Comparison of ENCODE assay signal across 10 cellular contexts in the genomic region with DNA sequence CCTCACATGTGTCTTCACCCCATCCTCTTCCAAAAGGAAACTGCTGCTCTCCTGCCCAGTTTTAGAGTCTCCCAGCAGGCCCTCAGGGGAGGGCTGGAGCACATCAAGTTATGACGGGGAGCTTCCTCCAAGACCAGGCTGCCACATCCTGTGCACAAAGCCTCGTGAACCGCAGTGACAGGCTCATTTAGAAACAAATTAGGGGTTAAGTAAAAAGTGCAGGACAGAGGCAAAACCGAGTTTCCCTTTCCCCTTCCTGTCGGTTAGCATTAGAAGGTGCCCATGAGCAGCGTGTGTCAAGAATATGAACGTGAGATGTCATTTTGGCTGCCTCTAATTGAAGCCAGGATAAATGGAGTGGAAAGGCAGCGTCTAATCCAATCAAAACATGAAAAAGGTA.
DNase-seq lines count a peak whose midpoint lies in the region; ATAC-seq and TF ChIP-seq lines count a peak whose summit lies in the region.
"Had no signal": no experiment of that assay in that cellular context is flagged by ENCODE, and none has a peak within 500 bp of the region (broad histone marks: within the 10 kb centered on the region; RNA-seq: fewer than 3 reads in every experiment).

No MANE protein-coding gene starts in this region.

- no peaks in the 10 kb centered on the region for H3K4me1 Mint-ChIP-seq in glutamatergic neuron (ENCODE audit: low read depth, unreplicated experiment)

- H3K27ac ChIP-seq in Peyer's patch = no peak overlapping the region

- no peaks in the 10 kb centered on the region for H3K27me3 Mint-ChIP-seq in glutamatergic neuron (ENCODE audit: unreplicated experiment)

- no peaks in the 10 kb centered on the region for H3K36me3 Mint-ChIP-seq in glutamatergic neuron (ENCODE audit: unreplicated experiment)
- H3K36me3 Mint-ChIP-seq: activated naive CD4-positive, alpha-beta T cell treated with anti-CD3 and anti-CD28 coated beads, Interleukin-2, amount 50 U/mL, for 24 hours had no signal

- no peaks in the 10 kb centered on the region for H3K27me3 ChIP-seq in Peyer's patch

- TF ChIP-seq POLR2A in Peyer's patch (IDR thresholded peaks at IDR 0.05) = no peak

- ATAC-seq in HG03060 (IDR thresholded peaks at IDR 0.05; ENCODE audit: low read depth, unreplicated experiment) = peak; percentile 90

- H3K27ac Mint-ChIP-seq in glutamatergic neuron (ENCODE audit: unreplicated experiment) = no peak overlapping the region
- H3K27ac Mint-ChIP-seq: activated naive CD4-positive, alpha-beta T cell treated with anti-CD3 and anti-CD28 coated beads, Interleukin-2, amount 50 U/mL, for 24 hours had no signal

- no peaks in the 10 kb centered on the region for H3K4me1 ChIP-seq in Peyer's patch

- TF ChIP-seq CTCF in Peyer's patch (IDR thresholded peaks at IDR 0.05) (no peak), glutamatergic neuron (IDR thresholded peaks at IDR 0.05; ENCODE audit: partially characterized antibody, unreplicated experiment) (no peak)

- no peak overlapping the region for H3K4me3 ChIP-seq in Peyer's patch

- DNase-seq in activated CD8-positive, alpha-beta memory T cell treated with anti-CD3 and anti-CD28 coated beads for 48 hours (ENCODE audit: low read depth in 2 of 3, low spot score in 2 of 3) = peak in 2 of 3 experiments; percentile 1 to 17
- DNase-seq in activated CD8-positive, alpha-beta memory T cell treated with anti-CD3 and anti-CD28 coated beads, Interleukin-2, amount 50 U/mL, for 4 hours = no peak
- DNase-seq in Peyer's patch = peak in 2 of 3 donors; percentile 37 to 49
- DNase-seq in stimulated activated CD4-positive, alpha-beta T cell treated with anti-CD3 and anti-CD28 coated beads, Interleukin-1b, Interleukin-23, amount 100 ng/mL, for 48 hours = peak; percentile 44
- no peak for DNase-seq in NCI-H526 treated with DMSO at 0.1 percent for 48 hours (lab: John Stamatoyannopoulos, UW)
- DNase-seq in NCI-H2107 treated with DMSO at 0.1 percent for 48 hours (lab: John Stamatoyannopoulos, UW; ENCODE audit: unreplicated experiment) = no peak
- no peak for DNase-seq in glutamatergic neuron
- DNase-seq: IMR-90 had no signal

- H3K4me3 Mint-ChIP-seq in glutamatergic neuron (ENCODE audit: unreplicated experiment) = no peak overlapping the region
- H3K4me3 Mint-ChIP-seq: activated naive CD4-positive, alpha-beta T cell treated with anti-CD3 and anti-CD28 coated beads, Interleukin-2, amount 50 U/mL, for 24 hours had no signal

- H3K36me3 ChIP-seq in Peyer's patch = no peaks in the 10 kb centered on the region

- no peaks in the 10 kb centered on the region for H3K9me3 ChIP-seq in Peyer's patch

- H3K9me3 Mint-ChIP-seq in glutamatergic neuron (ENCODE audit: unreplicated experiment) = no peaks in the 10 kb centered on the region
- H3K9me3 Mint-ChIP-seq: activated naive CD4-positive, alpha-beta T cell treated with anti-CD3 and anti-CD28 coated beads, Interleukin-2, amount 50 U/mL, for 24 hours had no signal

Comparison
In these comparisons a context has a peak if more than half of its experiments do, and no peak if none do; other contexts are left out.
1. DNase-seq: peak in activated CD8-positive, alpha-beta memory T cell treated with anti-CD3 and anti-CD28 coated beads for 48 hours (2 of 3), Peyer's patch (2 of 3) and stimulated activated CD4-positive, alpha-beta T cell treated with anti-CD3 and anti-CD28 coated beads, Interleukin-1b, Interleukin-23, amount 100 ng/mL, for 48 hours (single experiment); none in activated CD8-positive, alpha-beta memory T cell treated with anti-CD3 and anti-CD28 coated beads, Interleukin-2, amount 50 U/mL, for 4 hours (single experiment), NCI-H526 treated with DMSO at 0.1 percent for 48 hours (single experiment), NCI-H2107 treated with DMSO at 0.1 percent for 48 hours (single experiment) and glutamatergic neuron (single experiment).